In genomic region chr14:33945329-33945728, GRCh38 we compare ENCODE assay signal across 15 cellular contexts. TPM values are rescaled to one million over a fixed set of nuclear protein-coding genes. Genes with fewer than 3 reads are reported as not detected.
A peak's percentile ranks its signal among the peaks of the same experiment; 100 is the strongest.
DNase-seq lines count a peak whose midpoint lies in the region; ATAC-seq and TF ChIP-seq lines count a peak whose summit lies in the region.
"Had no signal": no experiment of that assay in that cellular context is flagged by ENCODE, and none has a peak within 500 bp of the region (broad histone marks: within the 10 kb centered on the region; RNA-seq: fewer than 3 reads in every experiment).

No MANE protein-coding gene starts in this region.

- WGBS in ovary, 3 donors: 88 to 96% (median 90%) methylated on average over 2 of the region's 2 CpGs

- no peak overlapping the region for H3K27ac ChIP-seq in GM23338 (ENCODE audit: low read depth)
- peak overlapping the region; percentile 31 for H3K27ac ChIP-seq in stomach smooth muscle (ENCODE audit: low read length)
- no peak overlapping the region for H3K27ac ChIP-seq in ovary
- H3K27ac ChIP-seq: PC-9 had no signal

- H3K9me3 Mint-ChIP-seq in activated CD4-positive, alpha-beta T cell treated with anti-CD3 and anti-CD28 coated beads, Interleukin-2, amount 10 ng/mL, durations not matched to agents 24 days and 14 days: peaks cover 7% of the 10 kb centered on the region
- H3K9me3 Mint-ChIP-seq in GM23338 (no peaks in the 10 kb centered on the region), brain (peaks cover 0 to 10% (median 5%) of the 10 kb centered on the region in 5 experiments)
- H3K9me3 Mint-ChIP-seq: CD4-positive, alpha-beta T cell had no signal

- TF ChIP-seq EP300 in ovary (IDR thresholded peaks at IDR 0.05): no peak

- H3K4me3 ChIP-seq in GM23338 (no peak overlapping the region), stomach smooth muscle (ENCODE audit: low read length in 2 of 2) (peak overlapping the region in 1 of 2 donors; percentile 47), ovary (no peak overlapping the region)
- H3K4me3 ChIP-seq: PC-9 had no signal

- H3F3A ChIP-seq in GM23338 (replicated peaks; ENCODE audit: low read depth): no peaks in the 10 kb centered on the region

- H3K4me1 Mint-ChIP-seq in activated CD4-positive, alpha-beta T cell treated with anti-CD3 and anti-CD28 coated beads, Interleukin-2, amount 10 ng/mL, durations not matched to agents 24 days and 14 days: peaks cover 58% of the 10 kb centered on the region
- peaks cover 51% of the 10 kb centered on the region for H3K4me1 Mint-ChIP-seq in GM23338
- peaks cover 83% of the 10 kb centered on the region for H3K4me1 Mint-ChIP-seq in brain

- DNase-seq in activated CD4-positive, alpha-beta T cell treated with anti-CD3 and anti-CD28 coated beads, Interleukin-2, amount 10 ng/mL, durations not matched to agents 24 days and 14 days: no peak
- no peak for DNase-seq in activated CD4-positive, alpha-beta T cell treated with anti-CD3 and anti-CD28 coated beads, Interleukin-2, amount 50 U/mL, for 1 hour
- DNase-seq in GM23338 (ENCODE audit: low spot score) (no peak), NCI-H446 treated with DMSO at 0.1 percent for 48 hours (lab: John Stamatoyannopoulos, UW) (no peak), ovary (no peak)
- DNase-seq: CD4-positive, alpha-beta T cell; GF-D8; GOT3; MM.1S; NCI-H1930; NCI-H526; PC-9 had no signal

- TF ChIP-seq CTCF in GM23338 (conservative IDR thresholded peaks at IDR 0.05; ENCODE audit: low read depth in 2 of 2) (no peak), brain (conservative IDR thresholded peaks at IDR 0.05) (no peak), ovary (IDR thresholded peaks at IDR 0.05) (no peak)

- peaks cover 49% of the 10 kb centered on the region for H3K4me1 ChIP-seq in GM23338 (ENCODE audit: insufficient read depth)
- peaks cover 53% of the 10 kb centered on the region for H3K4me1 ChIP-seq in stomach smooth muscle (ENCODE audit: control insufficient read depth, insufficient read depth, low read length)
- peaks cover 1% of the 10 kb centered on the region for H3K4me1 ChIP-seq in ovary (ENCODE audit: insufficient read depth)

- no peak overlapping the region for H3K4me2 ChIP-seq in GM23338
- H3K4me2 ChIP-seq: PC-9 had no signal

- TF ChIP-seq POLR2A in ovary (IDR thresholded peaks at IDR 0.05): no peak

- H3K27me3 ChIP-seq in GM23338 (ENCODE audit: insufficient read depth) (peaks cover 15% of the 10 kb centered on the region), stomach smooth muscle (ENCODE audit: control insufficient read depth in 1 of 2, insufficient read depth in 2 of 2, low read length in 2 of 2) (no peaks in the 10 kb centered on the region), ovary (no peaks in the 10 kb centered on the region)

- no peak for ATAC-seq in GM23338
- no peak for ATAC-seq in HG02938 (IDR thresholded peaks at IDR 0.05; ENCODE audit: unreplicated experiment)

- H3K9me2 ChIP-seq in GM23338 (ENCODE audit: insufficient read depth): peaks cover 4% of the 10 kb centered on the region; the same call in 1 of the 2 replicates

- peaks cover 53% of the 10 kb centered on the region for H3K36me3 Mint-ChIP-seq in activated CD4-positive, alpha-beta T cell treated with anti-CD3 and anti-CD28 coated beads, Interleukin-2, amount 10 ng/mL, durations not matched to agents 24 days and 14 days (ENCODE audit: low read depth)
- H3K36me3 Mint-ChIP-seq in GM23338 (ENCODE audit: low read depth) (peaks cover 6% of the 10 kb centered on the region; the same call in 2 of the 3 replicates), brain (peaks cover 58% of the 10 kb centered on the region)

- H4K20me1 ChIP-seq in GM23338 (replicated peaks; ENCODE audit: insufficient read depth): peaks cover 12% of the 10 kb centered on the region; the same call in 1 of the 2 replicates

- peaks cover 34% of the 10 kb centered on the region for H3K27me3 Mint-ChIP-seq in activated CD4-positive, alpha-beta T cell treated with anti-CD3 and anti-CD28 coated beads, Interleukin-2, amount 10 ng/mL, durations not matched to agents 24 days and 14 days
- peaks cover 15% of the 10 kb centered on the region for H3K27me3 Mint-ChIP-seq in GM23338 (ENCODE audit: insufficient read depth, low read depth, poor library complexity)
- H3K27me3 Mint-ChIP-seq in brain: peaks cover 24% of the 10 kb centered on the region

- H3K79me2 ChIP-seq in GM23338 (replicated peaks; ENCODE audit: insufficient read depth): peaks cover 98% of the 10 kb centered on the region

- H3K9me3 ChIP-seq in stomach smooth muscle (ENCODE audit: control insufficient read depth in 2 of 2, low read length in 2 of 2): no peaks in the 10 kb centered on the region
- H3K9me3 ChIP-seq in ovary: no peaks in the 10 kb centered on the region

- intact Hi-C loops in activated CD4-positive, alpha-beta T cell treated with anti-CD3 and anti-CD28 coated beads, Interleukin-2, amount 10 ng/mL, durations not matched to agents 24 days and 14 days (cut with micrococcal nuclease): loop anchor here (5.0 to 10.0 kb wide), 3 partner anchors 101 to 519 kb away; partner anchors contain the start of gene SPTSSA
- intact Hi-C loops in ovary (cut with DNase I): no loop called here

- no peak overlapping the region for H3K27ac Mint-ChIP-seq in activated CD4-positive, alpha-beta T cell treated with anti-CD3 and anti-CD28 coated beads, Interleukin-2, amount 10 ng/mL, durations not matched to agents 24 days and 14 days
- H3K27ac Mint-ChIP-seq in GM23338: 0 out of 2 replicates have a peak overlapping the region, but pooled peaks have one; percentile 7
- H3K27ac Mint-ChIP-seq in brain: peak overlapping the region in 4 of 5 experiments; percentile 31 to 92 (median 46)
- H3K27ac Mint-ChIP-seq: CD4-positive, alpha-beta T cell had no signal

- H3K36me3 ChIP-seq in GM23338 (ENCODE audit: insufficient read depth): no peaks in the 10 kb centered on the region
- H3K36me3 ChIP-seq in stomach smooth muscle (ENCODE audit: control insufficient read depth in 2 of 2, insufficient read depth in 2 of 2, low read length in 2 of 2): peaks cover 0 to 6% of the 10 kb centered on the region in 2 donors
- H3K36me3 ChIP-seq in ovary: no peaks in the 10 kb centered on the region

- no peak overlapping the region for H3K9ac ChIP-seq in stomach smooth muscle (ENCODE audit: low read length in 2 of 2)

- peak overlapping the region; percentile 20 for H3K4me3 Mint-ChIP-seq in activated CD4-positive, alpha-beta T cell treated with anti-CD3 and anti-CD28 coated beads, Interleukin-2, amount 10 ng/mL, durations not matched to agents 24 days and 14 days
- H3K4me3 Mint-ChIP-seq in GM23338 (no peak overlapping the region), brain (peak overlapping the region; percentile 41 to 84 (median 79))
- H3K4me3 Mint-ChIP-seq: CD4-positive, alpha-beta T cell had no signal

- H2AFZ ChIP-seq in GM23338: no peak overlapping the region
- H2AFZ ChIP-seq: PC-9 had no signal

TF ChIP-seq in GM23338, 12 proteins besides CTCF, POLR2A, EP300 and RAD21:
- TF ChIP-seq EZH2phosphoT487 (IDR thresholded peaks at IDR 0.05; ENCODE audit: unreplicated experiment): no peak
- TF ChIP-seq JUNB (IDR thresholded peaks at IDR 0.05; ENCODE audit: unreplicated experiment): no peak
- TF ChIP-seq CREB1 (CRISPR knock-in tag; IDR thresholded peaks at IDR 0.05; ENCODE audit: low read depth): no peak
- TF ChIP-seq, protein P1, sequence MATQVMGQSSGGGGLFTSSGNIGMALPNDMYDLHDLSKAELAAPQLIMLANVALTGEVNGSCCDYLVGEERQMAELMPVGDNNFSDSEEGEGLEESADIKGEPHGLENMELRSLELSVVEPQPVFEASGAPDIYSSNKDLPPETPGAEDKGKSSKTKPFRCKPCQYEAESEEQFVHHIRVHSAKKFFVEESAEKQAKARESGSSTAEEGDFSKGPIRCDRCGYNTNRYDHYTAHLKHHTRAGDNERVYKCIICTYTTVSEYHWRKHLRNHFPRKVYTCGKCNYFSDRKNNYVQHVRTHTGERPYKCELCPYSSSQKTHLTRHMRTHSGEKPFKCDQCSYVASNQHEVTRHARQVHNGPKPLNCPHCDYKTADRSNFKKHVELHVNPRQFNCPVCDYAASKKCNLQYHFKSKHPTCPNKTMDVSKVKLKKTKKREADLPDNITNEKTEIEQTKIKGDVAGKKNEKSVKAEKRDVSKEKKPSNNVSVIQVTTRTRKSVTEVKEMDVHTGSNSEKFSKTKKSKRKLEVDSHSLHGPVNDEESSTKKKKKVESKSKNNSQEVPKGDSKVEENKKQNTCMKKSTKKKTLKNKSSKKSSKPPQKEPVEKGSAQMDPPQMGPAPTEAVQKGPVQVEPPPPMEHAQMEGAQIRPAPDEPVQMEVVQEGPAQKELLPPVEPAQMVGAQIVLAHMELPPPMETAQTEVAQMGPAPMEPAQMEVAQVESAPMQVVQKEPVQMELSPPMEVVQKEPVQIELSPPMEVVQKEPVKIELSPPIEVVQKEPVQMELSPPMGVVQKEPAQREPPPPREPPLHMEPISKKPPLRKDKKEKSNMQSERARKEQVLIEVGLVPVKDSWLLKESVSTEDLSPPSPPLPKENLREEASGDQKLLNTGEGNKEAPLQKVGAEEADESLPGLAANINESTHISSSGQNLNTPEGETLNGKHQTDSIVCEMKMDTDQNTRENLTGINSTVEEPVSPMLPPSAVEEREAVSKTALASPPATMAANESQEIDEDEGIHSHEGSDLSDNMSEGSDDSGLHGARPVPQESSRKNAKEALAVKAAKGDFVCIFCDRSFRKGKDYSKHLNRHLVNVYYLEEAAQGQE (IDR thresholded peaks at IDR 0.05; ENCODE audit: unreplicated experiment): no peak
- no peak for TF ChIP-seq ETS1 (IDR thresholded peaks at IDR 0.05)
- TF ChIP-seq ZNF114 (CRISPR knock-in tag; IDR thresholded peaks at IDR 0.05): no peak
- no peak for TF ChIP-seq ZNF331 (CRISPR knock-in tag; IDR thresholded peaks at IDR 0.05; ENCODE audit: low read depth)
- no peak for TF ChIP-seq STAT1 (IDR thresholded peaks at IDR 0.05; ENCODE audit: unreplicated experiment)
- no peak for TF ChIP-seq EZH2 (IDR thresholded peaks at IDR 0.05; ENCODE audit: low read depth, unreplicated experiment)

RNA-seq across cellular contexts. Expression of gene EGLN3, which starts 5.5 kb away (rescaled TPM):
- 17.4 and 17.6 TPM in 2 replicates for total RNA-seq in activated CD4-positive, alpha-beta T cell treated with anti-CD3 and anti-CD28 coated beads, Interleukin-2, amount 10 ng/mL, durations not matched to agents 24 days and 14 days
- 42.9 and 44.4 TPM in 2 replicates for total RNA-seq in GM23338 (2014; rRNA removed; shearing (Covaris generic))
- polyA plus RNA-seq in GM23338 (2016; fragmentation: Nextera tagmentation; extraction: Ambion mirVana) (26.0 and 26.8 TPM in 2 replicates), brain (ENCODE audit: insufficient read depth, low read depth, low replicate concordance) (23.4 TPM), ovary (1 to 10 TPM; 1.7 to 4.3 TPM)
- 1 to 10 TPM; 1.8 to 5.1 (median 2.4) TPM for total RNA-seq in ovary
